16 cellular contexts compared by ENCODE assay signal in genomic region chr1:186819563-186819962, GRCh38. TPM values are rescaled to one million over a fixed set of nuclear protein-coding genes. Genes with fewer than 3 reads are reported as not detected.
DNase-seq lines count a peak whose midpoint lies in the region; ATAC-seq and TF ChIP-seq lines count a peak whose summit lies in the region.
"Had no signal": no experiment of that assay in that cellular context is flagged by ENCODE, and none has a peak within 500 bp of the region (broad histone marks: within the 10 kb centered on the region; RNA-seq: fewer than 3 reads in every experiment).

No MANE protein-coding gene starts in this region.

- no peak overlapping the region for H3K9ac ChIP-seq in GM23248

- H3K4me1 ChIP-seq in GM23248 (ENCODE audit: insufficient read depth) = no peaks in the 10 kb centered on the region

- ATAC-seq in GM18873 (IDR thresholded peaks at IDR 0.05; ENCODE audit: low FRiP score, unreplicated experiment) (peak; percentile 49), HG03196 (IDR thresholded peaks at IDR 0.05; ENCODE audit: unreplicated experiment) (peak; percentile 40)
- ATAC-seq: stimulated activated naive CD8-positive, alpha-beta T cell treated with anti-CD3 and anti-CD28 coated beads, Interleukin-15, Interleukin-2, amounts not matched to agents 100 U/mL and 50 U/mL, for 24 hours had no signal

- H3K4me3 Mint-ChIP-seq in endothelial cell (ENCODE audit: unreplicated experiment) (no peak overlapping the region), mesothelial cell of epicardium (no peak overlapping the region)

- H3K27ac ChIP-seq in GM23248 = no peak overlapping the region
- H3K27ac ChIP-seq: VCaP had no signal

- H3K79me2 ChIP-seq in GM23248 (ENCODE audit: insufficient read depth) = no peaks in the 10 kb centered on the region

- no peak overlapping the region for H3K4me2 ChIP-seq in GM23248 (ENCODE audit: unreplicated experiment)

- TF ChIP-seq CTCF in endothelial cell (IDR thresholded peaks at IDR 0.05; ENCODE audit: unreplicated experiment) (no peak), mesothelial cell of epicardium (IDR thresholded peaks at IDR 0.05; ENCODE audit: unreplicated experiment) (no peak)

- H3K4me3 ChIP-seq in GM23248 = no peak overlapping the region

- peak overlapping the region; percentile 0; the same call in 1 of the 2 replicates for H2AFZ ChIP-seq in GM23248

- in situ Hi-C loops in GM23248 (cut with MboI) = no loop called here

- DNase-seq in GM23248 (no peak), kidney glomerular epithelial cell (lab: John Stamatoyannopoulos, UW) (peak; percentile 7), endothelial cell (ENCODE audit: low spot score) (no peak), NCI-H2171 treated with DMSO at 0.1 percent for 48 hours (lab: John Stamatoyannopoulos, UW) (no peak), mesothelial cell of epicardium (ENCODE audit: low spot score in 2 of 2, unreplicated experiment in 2 of 2) (no peak), iPS-NIHi7 (ENCODE audit: extremely low spot score) (no peak)
- DNase-seq: activated T-cell treated with anti-CD3 and anti-CD28 coated beads, Interleukin-2, amount 50 U/mL, for 1 hour; hippocampal formation; NCI-H1048; NCI-H526; posterior cingulate gyrus; Right ventricle myocardium superior; stimulated activated naive CD8-positive, alpha-beta T cell treated with anti-CD3 and anti-CD28 coated beads, Interleukin-15, Interleukin-2, amounts not matched to agents 100 U/mL and 50 U/mL, for 24 hours had no signal

- H3K27ac Mint-ChIP-seq in endothelial cell (ENCODE audit: unreplicated experiment) = no peak overlapping the region
- H3K27ac Mint-ChIP-seq in mesothelial cell of epicardium = no peak overlapping the region

- H4K20me1 ChIP-seq in GM23248 (ENCODE audit: insufficient read depth) = no peaks in the 10 kb centered on the region

- 69 to 71% methylated on average over 2 of the region's 2 CpGs for WGBS in GM23248 (ENCODE audit: low coverage in 1 of 2, low lambda C conversion rate in 2 of 2, missing lambda C conversion rate in 2 of 2), 2 experiments

- H3K9me3 ChIP-seq in GM23248 (ENCODE audit: low read depth) = no peaks in the 10 kb centered on the region

- H3F3A ChIP-seq in GM23248 (ENCODE audit: insufficient read depth) = peaks cover 6% of the 10 kb centered on the region

- H3K27me3 ChIP-seq in GM23248 (replicated peaks; ENCODE audit: insufficient read depth) = no peaks in the 10 kb centered on the region

- H3K36me3 Mint-ChIP-seq in endothelial cell (ENCODE audit: low read depth, unreplicated experiment) (no peaks in the 10 kb centered on the region), mesothelial cell of epicardium (no peaks in the 10 kb centered on the region)

- H3K4me1 Mint-ChIP-seq in endothelial cell (ENCODE audit: unreplicated experiment) (no peaks in the 10 kb centered on the region), mesothelial cell of epicardium (no peaks in the 10 kb centered on the region)

- H3K36me3 ChIP-seq in GM23248 (ENCODE audit: low read depth) = no peaks in the 10 kb centered on the region

- no peaks in the 10 kb centered on the region for H3K9me2 ChIP-seq in GM23248 (ENCODE audit: insufficient read depth)

- no peaks in the 10 kb centered on the region for H3K9me3 Mint-ChIP-seq in endothelial cell (ENCODE audit: unreplicated experiment)
- H3K9me3 Mint-ChIP-seq in mesothelial cell of epicardium = no peaks in the 10 kb centered on the region

- H3K27me3 Mint-ChIP-seq in endothelial cell (ENCODE audit: unreplicated experiment) (peaks cover 2% of the 10 kb centered on the region), mesothelial cell of epicardium (ENCODE audit: low read depth) (peaks cover 6% of the 10 kb centered on the region)

RNA-seq across cellular contexts. Expression of gene PLA2G4A, which starts 9.2 kb away (rescaled TPM):
- 2.9 and 3.7 TPM in 2 replicates for total RNA-seq in GM23248 (2014; rRNA removed; shearing (Covaris generic))
- polyA plus RNA-seq in GM23248 (2016; fragmentation: Nextera tagmentation; extraction: Ambion mirVana) = 1.5 and 1.6 TPM in 2 replicates
- total RNA-seq in endothelial cell (ENCODE audit: unreplicated experiment) (12.2 TPM), mesothelial cell of epicardium (10.1 to 12.5 TPM (median 11.8 TPM) in 3 replicates)
